ENCODE assay signal across 29 cellular contexts in genomic region chr2:31578316-31578715, GRCh38. TPM values are rescaled to one million over a fixed set of nuclear protein-coding genes. Genes with fewer than 3 reads are reported as not detected.
"Had no signal": no experiment of that assay in that cellular context is flagged by ENCODE, and none has a peak within 500 bp of the region (broad histone marks: within the 10 kb centered on the region; RNA-seq: fewer than 3 reads in every experiment).

No MANE protein-coding gene starts in this region.

- H3K4me1 ChIP-seq: foreskin keratinocyte, vagina had no signal

- H3K9me3 Mint-ChIP-seq: activated T-helper 17 cell treated with anti-CD3 and anti-CD28 coated beads, Interleukin-2, amount 50 U/mL, for 72 hours had no signal

- H3K36me3 Mint-ChIP-seq: activated CD8-positive, alpha-beta memory T cell treated with anti-CD3 and anti-CD28 coated beads, Interleukin-2, amount 10 ng/mL, durations not matched to agents 7 days and 5 days; activated naive CD8-positive, alpha-beta T cell treated with anti-CD3 and anti-CD28 coated beads, Interleukin-2, amount 10 ng/mL, durations not matched to agents 7 days and 5 days had no signal

- H3K36me3 ChIP-seq: right atrium auricular region, suprapubic skin, vagina had no signal

- DNase-seq: activated CD4-positive, alpha-beta memory T cell treated with anti-CD3 and anti-CD28 coated beads, Interleukin-2, amount 10 ng/mL, durations not matched to agents 7 days and 5 days; activated CD4-positive, alpha-beta T cell treated with anti-CD3 and anti-CD28 coated beads for 48 hours; activated CD4-positive, CD25-positive, alpha-beta regulatory T cell; activated CD8-positive, alpha-beta memory T cell treated with anti-CD3 and anti-CD28 coated beads, Interleukin-2, amount 10 ng/mL, durations not matched to agents 7 days and 5 days; activated naive CD4-positive, alpha-beta T cell; activated naive CD8-positive, alpha-beta T cell treated with anti-CD3 and anti-CD28 coated beads, Interleukin-2, amount 10 ng/mL, durations not matched to agents 7 days and 5 days; amygdala; dermis blood vessel endothelial cell; effector memory CD8-positive, alpha-beta T cell; foreskin keratinocyte; hypothalamus; islet precursor cell; left ventricle myocardium superior; stimulated activated CD4-positive, alpha-beta T cell treated with anti-CD3 and anti-CD28 coated beads, Interleukin-2, amount 100 ng/mL, for 24 hours; stimulated activated naive CD8-positive, alpha-beta T cell treated with anti-CD3 and anti-CD28 coated beads, Interleukin-15, amount 100 ng/mL, for 72 hours; T-helper 9 cell; trophoblast cell had no signal

- H3K27ac Mint-ChIP-seq: activated CD4-positive, alpha-beta memory T cell treated with anti-CD3 and anti-CD28 coated beads, Interleukin-2, amount 10 ng/mL, durations not matched to agents 7 days and 5 days; activated CD8-positive, alpha-beta memory T cell treated with anti-CD3 and anti-CD28 coated beads, Interleukin-2, amount 10 ng/mL, durations not matched to agents 7 days and 5 days; activated naive CD8-positive, alpha-beta T cell treated with anti-CD3 and anti-CD28 coated beads, Interleukin-2, amount 10 ng/mL, durations not matched to agents 7 days and 5 days; activated T-helper 17 cell treated with anti-CD3 and anti-CD28 coated beads, Interleukin-2, amount 50 U/mL, for 72 hours; effector memory CD8-positive, alpha-beta T cell; memory B cell; stimulated activated naive CD8-positive, alpha-beta T cell treated with anti-CD3 and anti-CD28 coated beads, Interleukin-15, amount 100 ng/mL, for 72 hours had no signal

- H3K27me3 ChIP-seq: right atrium auricular region, vagina had no signal

- H3K9me3 ChIP-seq: right atrium auricular region, suprapubic skin, vagina had no signal

- H3K4me3 ChIP-seq: right atrium auricular region, suprapubic skin, vagina had no signal

- H3K27ac ChIP-seq: foreskin keratinocyte, right atrium auricular region, suprapubic skin, vagina had no signal

- H3K4me1 Mint-ChIP-seq: activated CD4-positive, alpha-beta memory T cell treated with anti-CD3 and anti-CD28 coated beads, Interleukin-2, amount 10 ng/mL, durations not matched to agents 7 days and 5 days; activated CD8-positive, alpha-beta memory T cell treated with anti-CD3 and anti-CD28 coated beads, Interleukin-2, amount 10 ng/mL, durations not matched to agents 7 days and 5 days; activated naive CD8-positive, alpha-beta T cell treated with anti-CD3 and anti-CD28 coated beads, Interleukin-2, amount 10 ng/mL, durations not matched to agents 7 days and 5 days; activated T-helper 17 cell treated with anti-CD3 and anti-CD28 coated beads, Interleukin-2, amount 50 U/mL, for 72 hours; neural crest cell had no signal

- ATAC-seq: activated CD8-positive, alpha-beta memory T cell treated with anti-CD3 and anti-CD28 coated beads, Interleukin-2, amount 10 ng/mL, durations not matched to agents 7 days and 5 days; activated T-helper 17 cell treated with anti-CD3 and anti-CD28 coated beads, Interleukin-2, amount 50 U/mL, for 72 hours; effector memory CD8-positive, alpha-beta T cell; foreskin keratinocyte; left ventricle myocardium superior; stimulated activated naive CD8-positive, alpha-beta T cell treated with anti-CD3 and anti-CD28 coated beads, Interleukin-15, amount 100 ng/mL, for 72 hours had no signal

- H3K4me3 Mint-ChIP-seq: activated CD4-positive, alpha-beta memory T cell treated with anti-CD3 and anti-CD28 coated beads, Interleukin-2, amount 10 ng/mL, durations not matched to agents 7 days and 5 days; activated CD8-positive, alpha-beta memory T cell treated with anti-CD3 and anti-CD28 coated beads, Interleukin-2, amount 10 ng/mL, durations not matched to agents 7 days and 5 days; activated naive CD8-positive, alpha-beta T cell treated with anti-CD3 and anti-CD28 coated beads, Interleukin-2, amount 10 ng/mL, durations not matched to agents 7 days and 5 days; activated T-helper 17 cell treated with anti-CD3 and anti-CD28 coated beads, Interleukin-2, amount 50 U/mL, for 72 hours; effector memory CD8-positive, alpha-beta T cell; memory B cell; neural crest cell; stimulated activated naive CD8-positive, alpha-beta T cell treated with anti-CD3 and anti-CD28 coated beads, Interleukin-15, amount 100 ng/mL, for 72 hours had no signal

RNA-seq across cellular contexts. Expression of gene SRD5A2, which starts 2.4 kb away (rescaled TPM):
- total RNA-seq: activated CD4-positive, alpha-beta memory T cell treated with anti-CD3 and anti-CD28 coated beads, Interleukin-2, amount 10 ng/mL, durations not matched to agents 7 days and 5 days; activated CD8-positive, alpha-beta memory T cell treated with anti-CD3 and anti-CD28 coated beads, Interleukin-2, amount 10 ng/mL, durations not matched to agents 7 days and 5 days; activated naive CD8-positive, alpha-beta T cell treated with anti-CD3 and anti-CD28 coated beads, Interleukin-2, amount 10 ng/mL, durations not matched to agents 7 days and 5 days; activated T-helper 17 cell treated with anti-CD3 and anti-CD28 coated beads, Interleukin-2, amount 50 U/mL, for 72 hours; cardiac septum; dermis blood vessel endothelial cell; fibroblast of lung; foreskin keratinocyte; left ventricle myocardium superior; mononuclear cell; neural crest cell; omental fat pad; posterior vena cava; right atrium auricular region; skeletal muscle tissue; suprapubic skin had no signal
- polyA plus RNA-seq: fibroblast of lung, foreskin keratinocyte had no signal
